1 cellular context compared by ENCODE assay signal in the genomic region with DNA sequence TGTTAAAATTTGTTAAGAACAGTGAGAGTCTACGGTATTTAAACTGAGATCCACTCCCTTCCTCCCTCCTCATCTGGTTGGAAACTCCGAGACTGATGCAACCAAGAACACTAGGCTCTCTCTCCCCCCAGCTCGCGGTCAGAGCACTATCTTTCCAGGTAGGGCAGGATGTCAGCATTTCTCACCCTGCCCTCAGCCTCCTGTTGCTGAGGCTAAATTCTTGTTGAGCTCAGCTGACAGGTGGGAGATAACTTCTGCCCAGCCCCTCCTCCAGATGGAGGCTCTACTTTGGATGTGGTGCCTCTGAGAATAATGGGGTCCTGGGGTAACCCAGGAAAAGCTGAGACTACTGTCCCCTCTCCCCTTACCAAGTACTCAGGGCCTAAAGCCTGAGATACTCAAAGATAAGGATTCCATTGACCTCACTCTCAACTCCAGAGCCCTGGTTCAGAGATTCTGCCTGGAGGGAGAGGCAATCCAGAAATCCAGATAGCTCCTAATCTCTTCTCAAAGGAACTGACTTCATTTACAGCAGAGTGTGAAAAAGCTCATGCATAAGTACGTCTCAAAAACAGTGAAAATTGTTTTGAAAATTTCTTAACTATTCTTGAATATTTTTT.
TF ChIP-seq lines count a peak whose summit lies in the region.

No MANE protein-coding gene starts in this region.

TF ChIP-seq in GM12878, 131 proteins besides CTCF, POLR2A, EP300 and RAD21 (continued from another document):
- no peak for TF ChIP-seq TCF3 (IDR thresholded peaks at IDR 0.05; ENCODE audit: borderline replicate concordance, insufficient read depth, low read depth, low read length)
- TF ChIP-seq HCFC1 (IDR thresholded peaks at IDR 0.05; ENCODE audit: low read length) = no peak
- no peak for TF ChIP-seq ZNF24 (IDR thresholded peaks at IDR 0.05)
- TF ChIP-seq IKZF2 (IDR thresholded peaks at IDR 0.05) = no peak
- TF ChIP-seq RAD51 (IDR thresholded peaks at IDR 0.05) = no peak
- no peak for TF ChIP-seq ZNF384 (IDR thresholded peaks at IDR 0.05; ENCODE audit: borderline replicate concordance, low read depth, low read length)
- TF ChIP-seq SP1 (IDR thresholded peaks at IDR 0.05; ENCODE audit: low read depth, low read length) = no peak
- no peak for TF ChIP-seq NKRF (conservative IDR thresholded peaks at IDR 0.05)
- TF ChIP-seq NR2F1 (conservative IDR thresholded peaks at IDR 0.05) = no peak
- TF ChIP-seq, protein P1, sequence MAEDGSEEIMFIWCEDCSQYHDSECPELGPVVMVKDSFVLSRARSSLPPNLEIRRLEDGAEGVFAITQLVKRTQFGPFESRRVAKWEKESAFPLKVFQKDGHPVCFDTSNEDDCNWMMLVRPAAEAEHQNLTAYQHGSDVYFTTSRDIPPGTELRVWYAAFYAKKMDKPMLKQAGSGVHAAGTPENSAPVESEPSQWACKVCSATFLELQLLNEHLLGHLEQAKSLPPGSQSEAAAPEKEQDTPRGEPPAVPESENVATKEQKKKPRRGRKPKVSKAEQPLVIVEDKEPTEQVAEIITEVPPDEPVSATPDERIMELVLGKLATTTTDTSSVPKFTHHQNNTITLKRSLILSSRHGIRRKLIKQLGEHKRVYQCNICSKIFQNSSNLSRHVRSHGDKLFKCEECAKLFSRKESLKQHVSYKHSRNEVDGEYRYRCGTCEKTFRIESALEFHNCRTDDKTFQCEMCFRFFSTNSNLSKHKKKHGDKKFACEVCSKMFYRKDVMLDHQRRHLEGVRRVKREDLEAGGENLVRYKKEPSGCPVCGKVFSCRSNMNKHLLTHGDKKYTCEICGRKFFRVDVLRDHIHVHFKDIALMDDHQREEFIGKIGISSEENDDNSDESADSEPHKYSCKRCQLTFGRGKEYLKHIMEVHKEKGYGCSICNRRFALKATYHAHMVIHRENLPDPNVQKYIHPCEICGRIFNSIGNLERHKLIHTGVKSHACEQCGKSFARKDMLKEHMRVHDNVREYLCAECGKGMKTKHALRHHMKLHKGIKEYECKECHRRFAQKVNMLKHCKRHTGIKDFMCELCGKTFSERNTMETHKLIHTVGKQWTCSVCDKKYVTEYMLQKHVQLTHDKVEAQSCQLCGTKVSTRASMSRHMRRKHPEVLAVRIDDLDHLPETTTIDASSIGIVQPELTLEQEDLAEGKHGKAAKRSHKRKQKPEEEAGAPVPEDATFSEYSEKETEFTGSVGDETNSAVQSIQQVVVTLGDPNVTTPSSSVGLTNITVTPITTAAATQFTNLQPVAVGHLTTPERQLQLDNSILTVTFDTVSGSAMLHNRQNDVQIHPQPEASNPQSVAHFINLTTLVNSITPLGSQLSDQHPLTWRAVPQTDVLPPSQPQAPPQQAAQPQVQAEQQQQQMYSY (CRISPR knock-in tag; IDR thresholded peaks at IDR 0.05) = no peak
TF ChIP-seq in GM12878: peak in this region for 0.
